8 cellular contexts compared by ENCODE assay signal in genomic region chr9:83622814-83623633, GRCh38. TPM values are rescaled to one million over a fixed set of nuclear protein-coding genes. Genes with fewer than 3 reads are reported as not detected.
DNase-seq lines count a peak whose midpoint lies in the region; ATAC-seq and TF ChIP-seq lines count a peak whose summit lies in the region.

TSS of gene IDNK (plus strand) at chr9:83623143. CDS start at chr9:83623172, 29 bp downstream.

- H3K4me3 ChIP-seq in H7 (ENCODE audit: insufficient read depth, low read depth, low read length) = peak within 1 kb of the TSS; percentile 82
- peak within 1 kb of the TSS; percentile 67 to 84 for H3K4me3 ChIP-seq in ascending aorta
- peak within 1 kb of the TSS; percentile 86 for H3K4me3 ChIP-seq in hepatocyte

- H3K27me3 ChIP-seq in H7 (ENCODE audit: control insufficient read depth, insufficient read depth, low read length) (no peaks in the 10 kb centered on the region), ascending aorta (no peaks in the 10 kb centered on the region), hepatocyte (no peaks in the 10 kb centered on the region)

- TF ChIP-seq CTCF in GM10266 (IDR thresholded peaks at IDR 0.05; ENCODE audit: control insufficient read depth, insufficient read depth, low read depth, missing control alignments) = peak; percentile 20
- TF ChIP-seq CTCF in ascending aorta (IDR thresholded peaks at IDR 0.05) = no peak
- no peak for TF ChIP-seq CTCF in hepatocyte (IDR thresholded peaks at IDR 0.05; ENCODE audit: poor library complexity)

- H3K9me2 ChIP-seq in hepatocyte (replicated peaks; ENCODE audit: insufficient read depth) = no peaks in the 10 kb centered on the region

- H3K4me1 ChIP-seq in ascending aorta (peaks cover 0 to 5% of the 10 kb centered on the region in 2 donors), hepatocyte (ENCODE audit: insufficient read depth) (peaks cover 17% of the 10 kb centered on the region)

- no peaks in the 10 kb centered on the region for H4K20me1 ChIP-seq in hepatocyte (ENCODE audit: insufficient read depth, poor library complexity, severe bottlenecking)

- peak within 1 kb of the TSS; percentile 87 for H3K4me2 ChIP-seq in hepatocyte

- peak; percentile 76 for DNase-seq in GM10266 (ENCODE audit: extremely low spot score)
- peak; percentile 87 for DNase-seq in H7
- DNase-seq in LoVo (ENCODE audit: low spot score) = peak; percentile 62
- peak; percentile 39 to 78 (median 50) for DNase-seq in T-helper 2 cell
- peak in 1 of 2 donors; percentile 80 for DNase-seq in ascending aorta (ENCODE audit: low spot score in 2 of 2)
- DNase-seq in hepatocyte (ENCODE audit: low spot score) = peak; percentile 83
- peak; percentile 83 for DNase-seq in sciatic nerve (ENCODE audit: low spot score)
- DNase-seq in NCI-H526 treated with DMSO at 0.1 percent for 48 hours (lab: John Stamatoyannopoulos, UW) = no peak

- WGBS in hepatocyte (ENCODE audit: low lambda C conversion rate, missing lambda C conversion rate) = 3% methylated on average over 46 of the region's 89 CpGs

- H3K27ac ChIP-seq in ascending aorta (peak within 1 kb of the TSS; percentile 85 to 86), hepatocyte (peak within 1 kb of the TSS; percentile 98)

- ATAC-seq in sciatic nerve = peak; percentile 83

- intact Hi-C loops in ascending aorta (cut with DNase I) = loop anchor here (2.0 to 5.0 kb wide), 2 partner anchors 86 to 1604 kb away; no protein-coding TSS in a partner anchor
- intact Hi-C loops in sciatic nerve (cut with DNase I) = no loop called here

- peaks cover 8% of the 10 kb centered on the region for H3K79me2 ChIP-seq in hepatocyte

- no peaks in the 10 kb centered on the region for H3K36me3 ChIP-seq in H7 (replicated peaks; ENCODE audit: control insufficient read depth, insufficient read depth, low read length)
- H3K36me3 ChIP-seq in ascending aorta = peaks cover 0 to 2% of the 10 kb centered on the region in 2 donors
- H3K36me3 ChIP-seq in hepatocyte (replicated peaks; ENCODE audit: insufficient read depth, low read depth) = no peaks in the 10 kb centered on the region

- no peaks in the 10 kb centered on the region for H3K9me3 ChIP-seq in ascending aorta
- no peaks in the 10 kb centered on the region for H3K9me3 ChIP-seq in hepatocyte (ENCODE audit: low read depth)

- peak within 1 kb of the TSS; percentile 97 for H2AFZ ChIP-seq in hepatocyte

RNA-seq across cellular contexts. Expression of gene IDNK, which starts in this region (rescaled TPM):
- total RNA-seq in H7 (2014; rRNA removed; shearing (Covaris generic)) = 0.78 and 1.4 TPM in 2 replicates
- total RNA-seq in ascending aorta = not detected
- 5.3 and 11.1 TPM in 2 replicates for total RNA-seq in hepatocyte
- 8.7 and 10.5 TPM in 2 replicates for polyA plus RNA-seq in hepatocyte
- total RNA-seq in sciatic nerve = 7.8 TPM
